Comparison of ENCODE assay signal across 15 cellular contexts in genomic region chr17:2211661-2212327, GRCh38.
DNase-seq lines count a peak whose midpoint lies in the region; ATAC-seq and TF ChIP-seq lines count a peak whose summit lies in the region.
"Had no signal": no experiment of that assay in that cellular context is flagged by ENCODE, and none has a peak within 500 bp of the region (broad histone marks: within the 10 kb centered on the region; RNA-seq: fewer than 3 reads in every experiment).

No MANE protein-coding gene starts in this region.

- no peak for TF ChIP-seq POLR2A in upper lobe of left lung (IDR thresholded peaks at IDR 0.05)

- peak overlapping the region in 1 of 5 experiments; percentile 33 for H3K4me3 Mint-ChIP-seq in brain
- H3K4me3 Mint-ChIP-seq in stimulated activated effector memory CD8-positive, alpha-beta T cell treated with anti-CD3 and anti-CD28 coated beads, Interleukin-12 subunit alpha, Interleukin-12 subunit beta, amount 100 ng/mL, for 72 hours = no peak overlapping the region

- H3K27me3 ChIP-seq in cardiac muscle cell (no peaks in the 10 kb centered on the region), muscle layer of duodenum (ENCODE audit: low read depth, low read length) (no peaks in the 10 kb centered on the region), upper lobe of left lung (no peaks in the 10 kb centered on the region)
- H3K27me3 ChIP-seq: BLaER1 had no signal

- H3K4me3 ChIP-seq in cardiac muscle cell (no peak overlapping the region), muscle layer of duodenum (ENCODE audit: low read depth in 1 of 2, low read length in 2 of 2) (no peak overlapping the region), upper lobe of left lung (no peak overlapping the region)
- H3K4me3 ChIP-seq: BLaER1 had no signal

- DNase-seq in cardiac muscle cell (ENCODE audit: low read depth in 1 of 2, low spot score in 1 of 2) = no peak
- no peak for DNase-seq in Right ventricle myocardium superior
- no peak for DNase-seq in upper lobe of left lung
- DNase-seq in stimulated activated effector memory CD8-positive, alpha-beta T cell treated with anti-CD3 and anti-CD28 coated beads, Interleukin-12 subunit alpha, Interleukin-12 subunit beta, amount 100 ng/mL, for 72 hours (ENCODE audit: low spot score in 2 of 2) = no peak
- DNase-seq: activated CD4-positive, alpha-beta T cell treated with anti-CD3 and anti-CD28 coated beads for 4 hours; GDM1; NCI-H1105; NCI-H526; SHP77 treated with DMSO at 0.1 percent for 48 hours had no signal

- H3K4me1 ChIP-seq in cardiac muscle cell (ENCODE audit: low read depth) (peaks cover 70% of the 10 kb centered on the region), muscle layer of duodenum (ENCODE audit: control insufficient read depth in 1 of 2, insufficient read depth in 2 of 2, low read length in 2 of 2) (peaks cover 16 to 32% of the 10 kb centered on the region in 2 donors), upper lobe of left lung (peaks cover 37 to 45% (median 40%) of the 10 kb centered on the region in 4 donors)
- H3K4me1 ChIP-seq: parathyroid adenoma had no signal

- H3K9me3 ChIP-seq in cardiac muscle cell (ENCODE audit: low read depth) = no peaks in the 10 kb centered on the region
- no peaks in the 10 kb centered on the region for H3K9me3 ChIP-seq in muscle layer of duodenum (ENCODE audit: control insufficient read depth in 1 of 2, low read length in 2 of 2)
- no peaks in the 10 kb centered on the region for H3K9me3 ChIP-seq in upper lobe of left lung
- H3K9me3 ChIP-seq: BLaER1 had no signal

- peak overlapping the region; percentile 7 to 96 (median 92) for H3K27ac Mint-ChIP-seq in brain
- H3K27ac Mint-ChIP-seq in stimulated activated effector memory CD8-positive, alpha-beta T cell treated with anti-CD3 and anti-CD28 coated beads, Interleukin-12 subunit alpha, Interleukin-12 subunit beta, amount 100 ng/mL, for 72 hours = no peak overlapping the region

- peaks cover 18% of the 10 kb centered on the region for H3K36me3 Mint-ChIP-seq in brain
- no peaks in the 10 kb centered on the region for H3K36me3 Mint-ChIP-seq in stimulated activated effector memory CD8-positive, alpha-beta T cell treated with anti-CD3 and anti-CD28 coated beads, Interleukin-12 subunit alpha, Interleukin-12 subunit beta, amount 100 ng/mL, for 72 hours

- H3K27ac ChIP-seq in cardiac muscle cell = peak overlapping the region; percentile 96
- peak overlapping the region; percentile 96 for H3K27ac ChIP-seq in muscle layer of duodenum (ENCODE audit: low read length)
- H3K27ac ChIP-seq in upper lobe of left lung = peak overlapping the region; percentile 60 to 85 (median 78)
- H3K27ac ChIP-seq: BLaER1, parathyroid adenoma had no signal

- ATAC-seq in Right ventricle myocardium superior (ENCODE audit: poor library complexity) (no peak), upper lobe of left lung (ENCODE audit: low FRiP score in 2 of 2) (no peak), HG02870 (IDR thresholded peaks at IDR 0.05; ENCODE audit: unreplicated experiment) (no peak), HG03108 (IDR thresholded peaks at IDR 0.05; ENCODE audit: unreplicated experiment) (no peak)
- ATAC-seq in stimulated activated effector memory CD8-positive, alpha-beta T cell treated with anti-CD3 and anti-CD28 coated beads, Interleukin-12 subunit alpha, Interleukin-12 subunit beta, amount 100 ng/mL, for 72 hours = no peak

- WGBS in upper lobe of left lung, 2 donors = 92 to 94% methylated on average over 5 of the region's 5 CpGs

- TF ChIP-seq CTCF in cardiac muscle cell (IDR thresholded peaks at IDR 0.05; ENCODE audit: low read depth, low read length) (no peak), brain (conservative IDR thresholded peaks at IDR 0.05) (no peak), upper lobe of left lung (IDR thresholded peaks at IDR 0.05) (no peak)

- H3K27me3 Mint-ChIP-seq in brain = no peaks in the 10 kb centered on the region

- H3K36me3 ChIP-seq in cardiac muscle cell = no peaks in the 10 kb centered on the region
- peaks cover 0 to 20% of the 10 kb centered on the region in 2 donors for H3K36me3 ChIP-seq in muscle layer of duodenum (ENCODE audit: control insufficient read depth in 1 of 2, insufficient read depth in 2 of 2, low read length in 2 of 2)
- no peaks in the 10 kb centered on the region for H3K36me3 ChIP-seq in upper lobe of left lung

- TF ChIP-seq EP300 in upper lobe of left lung (IDR thresholded peaks at IDR 0.05) = no peak

- H3K4me1 Mint-ChIP-seq in brain = peaks cover 69% of the 10 kb centered on the region
- peaks cover 53% of the 10 kb centered on the region for H3K4me1 Mint-ChIP-seq in stimulated activated effector memory CD8-positive, alpha-beta T cell treated with anti-CD3 and anti-CD28 coated beads, Interleukin-12 subunit alpha, Interleukin-12 subunit beta, amount 100 ng/mL, for 72 hours

- no peaks in the 10 kb centered on the region for H3K9me3 Mint-ChIP-seq in brain
- H3K9me3 Mint-ChIP-seq in stimulated activated effector memory CD8-positive, alpha-beta T cell treated with anti-CD3 and anti-CD28 coated beads, Interleukin-12 subunit alpha, Interleukin-12 subunit beta, amount 100 ng/mL, for 72 hours = no peaks in the 10 kb centered on the region

- intact Hi-C loops in Right ventricle myocardium superior (cut with DNase I) = loop anchor here (5.0 kb wide), 1 partner anchor 34 kb away; no protein-coding TSS in a partner anchor
